Comparison of ENCODE assay signal across 8 cellular contexts in genomic region chr1:26697441-26697977, GRCh38. TPM values are rescaled to one million over a fixed set of nuclear protein-coding genes. Genes with fewer than 3 reads are reported as not detected.
DNase-seq lines count a peak whose midpoint lies in the region; ATAC-seq and TF ChIP-seq lines count a peak whose summit lies in the region.

No MANE protein-coding gene starts in this region.

- ATAC-seq in CD4-positive, CD25-positive, alpha-beta regulatory T cell (ENCODE audit: low read depth in 2 of 2) = no peak
- ATAC-seq in naive thymus-derived CD4-positive, alpha-beta T cell = no peak
- no peak for ATAC-seq in HG03520 (IDR thresholded peaks at IDR 0.05; ENCODE audit: unreplicated experiment)
- ATAC-seq in natural killer cell treated with Interleukin-12 subunit alpha and Interleukin-12 subunit beta and Interleukin-15 and Interleukin-18, amount 100 ng/mL, for 72 hours = no peak

- H3K9me3 Mint-ChIP-seq in CD4-positive, CD25-positive, alpha-beta regulatory T cell = no peaks in the 10 kb centered on the region
- no peaks in the 10 kb centered on the region for H3K9me3 Mint-ChIP-seq in naive thymus-derived CD4-positive, alpha-beta T cell
- no peaks in the 10 kb centered on the region for H3K9me3 Mint-ChIP-seq in natural killer cell treated with Interleukin-12 subunit alpha and Interleukin-12 subunit beta and Interleukin-15 and Interleukin-18, amount 100 ng/mL, for 72 hours

- no peaks in the 10 kb centered on the region for H3K27me3 ChIP-seq in CD4-positive, CD25-positive, alpha-beta regulatory T cell (ENCODE audit: control insufficient read depth, insufficient read depth, low read length)
- no peaks in the 10 kb centered on the region for H3K27me3 ChIP-seq in HUES64 (ENCODE audit: insufficient read depth, low read length)
- no peaks in the 10 kb centered on the region for H3K27me3 ChIP-seq in naive thymus-derived CD4-positive, alpha-beta T cell (ENCODE audit: control insufficient read depth in 2 of 2, insufficient read depth in 2 of 2, low read length in 2 of 2)

- peaks cover 9% of the 10 kb centered on the region for H3K36me3 Mint-ChIP-seq in CD4-positive, CD25-positive, alpha-beta regulatory T cell
- H3K36me3 Mint-ChIP-seq in naive thymus-derived CD4-positive, alpha-beta T cell = peaks cover 0 to 6% (median 0%) of the 10 kb centered on the region in 5 donors
- no peaks in the 10 kb centered on the region for H3K36me3 Mint-ChIP-seq in natural killer cell treated with Interleukin-12 subunit alpha and Interleukin-12 subunit beta and Interleukin-15 and Interleukin-18, amount 100 ng/mL, for 72 hours

- H3K9me3 ChIP-seq in CD4-positive, CD25-positive, alpha-beta regulatory T cell (ENCODE audit: control insufficient read depth in 2 of 2, low read length in 2 of 2) = no peaks in the 10 kb centered on the region
- H3K9me3 ChIP-seq in HUES64 (ENCODE audit: insufficient read depth, low read depth, low read length) = no peaks in the 10 kb centered on the region
- H3K9me3 ChIP-seq in naive thymus-derived CD4-positive, alpha-beta T cell (ENCODE audit: control insufficient read depth in 2 of 3, low read length in 3 of 3) = no peaks in the 10 kb centered on the region

- CTCF ChIA-PET in naive thymus-derived CD4-positive, alpha-beta T cell (lab: Charles Lee) = interaction anchor here (0.5 to 3.2 kb wide), 6 partner anchors 31 to 127 kb away, joined by 3 to 25 read pairs (median 4); partner anchors contain the start of gene PIGV

- H3K4me1 ChIP-seq in CD4-positive, CD25-positive, alpha-beta regulatory T cell (ENCODE audit: control insufficient read depth, insufficient read depth, low read length, poor library complexity, severe bottlenecking) = peaks cover 68% of the 10 kb centered on the region
- H3K4me1 ChIP-seq in HUES64 (ENCODE audit: insufficient read depth, low read length) = peaks cover 60% of the 10 kb centered on the region
- H3K4me1 ChIP-seq in naive thymus-derived CD4-positive, alpha-beta T cell (ENCODE audit: control insufficient read depth in 2 of 2, insufficient read depth in 2 of 2, low read length in 2 of 2) = peaks cover 55 to 58% of the 10 kb centered on the region in 2 donors

- under 1% methylated on average over 23 of the region's 28 CpGs for WGBS in HUES64

- H3K27me3 Mint-ChIP-seq in CD4-positive, CD25-positive, alpha-beta regulatory T cell = peaks cover 7% of the 10 kb centered on the region
- no peaks in the 10 kb centered on the region for H3K27me3 Mint-ChIP-seq in naive thymus-derived CD4-positive, alpha-beta T cell
- no peaks in the 10 kb centered on the region for H3K27me3 Mint-ChIP-seq in natural killer cell treated with Interleukin-12 subunit alpha and Interleukin-12 subunit beta and Interleukin-15 and Interleukin-18, amount 100 ng/mL, for 72 hours

- DNase-seq in CD4-positive, CD25-positive, alpha-beta regulatory T cell = peak in 2 of 3 donors; percentile 7 to 32
- DNase-seq in choroid plexus epithelial cell (ENCODE audit: low read depth) (no peak), AG08395 (ENCODE audit: low spot score) (no peak), GF-D8 (lab: John Stamatoyannopoulos, UW) (no peak)
- DNase-seq in naive thymus-derived CD4-positive, alpha-beta T cell = peak in 4 of 9 donors; percentile 15 to 31 (median 24)
- DNase-seq in natural killer cell treated with Interleukin-12 subunit alpha and Interleukin-12 subunit beta and Interleukin-15 and Interleukin-18, amount 100 ng/mL, for 72 hours (ENCODE audit: low spot score) = no peak

- H3K4me3 ChIP-seq in CD4-positive, CD25-positive, alpha-beta regulatory T cell (ENCODE audit: low read depth, low read length) = peak overlapping the region; percentile 95
- H3K4me3 ChIP-seq in HUES64 (ENCODE audit: low read length) (peak overlapping the region; percentile 69), choroid plexus epithelial cell (ENCODE audit: low read depth, low read length) (peak overlapping the region; percentile 78)
- peak overlapping the region; percentile 76 for H3K4me3 ChIP-seq in naive thymus-derived CD4-positive, alpha-beta T cell (ENCODE audit: low read length)

- TF ChIP-seq CTCF in choroid plexus epithelial cell (conservative IDR thresholded peaks at IDR 0.05; ENCODE audit: low read depth, low read length) = no peak

- intact Hi-C loops in naive thymus-derived CD4-positive, alpha-beta T cell (cut with micrococcal nuclease) = loop anchor here (5.0 to 10.0 kb wide), 7 partner anchors 165 to 1857 kb away; partner anchors contain the start of genes TRNAU1AP (in 2 of the 2), SFN (in 1 of the 2), SH3BGRL3 (in 1 of the 2) and UBXN11 (in 1 of the 2)

- H3K27ac ChIP-seq in CD4-positive, CD25-positive, alpha-beta regulatory T cell (ENCODE audit: insufficient read depth, low read length, poor library complexity, severe bottlenecking) = peak overlapping the region; percentile 89
- peak overlapping the region; percentile 71 for H3K27ac ChIP-seq in HUES64 (ENCODE audit: low read depth, low read length)
- H3K27ac ChIP-seq in naive thymus-derived CD4-positive, alpha-beta T cell (ENCODE audit: low read depth, low read length) = peak overlapping the region; percentile 83

- no peak overlapping the region for H3K27ac Mint-ChIP-seq in CD4-positive, CD25-positive, alpha-beta regulatory T cell
- no peak overlapping the region for H3K27ac Mint-ChIP-seq in naive thymus-derived CD4-positive, alpha-beta T cell
- no peak overlapping the region for H3K27ac Mint-ChIP-seq in natural killer cell treated with Interleukin-12 subunit alpha and Interleukin-12 subunit beta and Interleukin-15 and Interleukin-18, amount 100 ng/mL, for 72 hours

- peaks cover 10 to 28% (median 19%) of the 10 kb centered on the region in 4 donors for H3K4me1 Mint-ChIP-seq in CD4-positive, CD25-positive, alpha-beta regulatory T cell
- peaks cover 14 to 25% (median 22%) of the 10 kb centered on the region in 7 donors for H3K4me1 Mint-ChIP-seq in naive thymus-derived CD4-positive, alpha-beta T cell
- peaks cover 24 to 27% of the 10 kb centered on the region in 2 donors for H3K4me1 Mint-ChIP-seq in natural killer cell treated with Interleukin-12 subunit alpha and Interleukin-12 subunit beta and Interleukin-15 and Interleukin-18, amount 100 ng/mL, for 72 hours (ENCODE audit: low read depth in 2 of 2)

- POLR2A ChIA-PET in naive thymus-derived CD4-positive, alpha-beta T cell (lab: Charles Lee) = interaction anchor here (0.8 to 17.4 kb wide), 23 partner anchors 10 to 1884 kb away, joined by 3 to 383 read pairs (median 8); partner anchors contain the start of genes AHDC1, HMGN2 and PIGV

- H3K36me3 ChIP-seq in CD4-positive, CD25-positive, alpha-beta regulatory T cell (ENCODE audit: control insufficient read depth, insufficient read depth, low read length) = no peaks in the 10 kb centered on the region
- peaks cover 3% of the 10 kb centered on the region; the same call in 1 of the 2 replicates for H3K36me3 ChIP-seq in HUES64 (ENCODE audit: insufficient read depth, low read length)
- H3K36me3 ChIP-seq in naive thymus-derived CD4-positive, alpha-beta T cell (ENCODE audit: control insufficient read depth in 2 of 3, insufficient read depth in 3 of 3, low read length in 3 of 3) = no peaks in the 10 kb centered on the region

- no peak overlapping the region for H3K4me3 Mint-ChIP-seq in CD4-positive, CD25-positive, alpha-beta regulatory T cell
- H3K4me3 Mint-ChIP-seq in naive thymus-derived CD4-positive, alpha-beta T cell = no peak overlapping the region
- no peak overlapping the region for H3K4me3 Mint-ChIP-seq in natural killer cell treated with Interleukin-12 subunit alpha and Interleukin-12 subunit beta and Interleukin-15 and Interleukin-18, amount 100 ng/mL, for 72 hours

- H3K9ac ChIP-seq in HUES64 (ENCODE audit: low read depth, low read length) = peak overlapping the region; percentile 96

RNA-seq across cellular contexts. Expression of gene ARID1A, which starts 1.7 kb away (rescaled TPM):
- 139 TPM for total RNA-seq in CD4-positive, CD25-positive, alpha-beta regulatory T cell
- polyA plus RNA-seq in CD4-positive, CD25-positive, alpha-beta regulatory T cell = 10 to 100 TPM in 3 of 4 donors, 1 to 10 TPM in 1; 9.5 to 13.4 (median 13.0) TPM
- polyA plus RNA-seq in HUES64 (2013, experiment 1 of 2) = 57.4 TPM
- 60.9 TPM for polyA plus RNA-seq in HUES64 (2013, experiment 2 of 2)
- total RNA-seq in naive thymus-derived CD4-positive, alpha-beta T cell = 100 to 1,000 TPM; 118 to 148 (median 131) TPM
- polyA plus RNA-seq in naive thymus-derived CD4-positive, alpha-beta T cell = 10 to 100 TPM; 22.3 to 26.6 TPM
- total RNA-seq in natural killer cell treated with Interleukin-12 subunit alpha and Interleukin-12 subunit beta and Interleukin-15 and Interleukin-18, amount 100 ng/mL, for 72 hours = 100 to 1,000 TPM; 132 to 196 TPM

Comparison
In these comparisons a context has a peak if more than half of its experiments do, and no peak if none do; other contexts are left out.
1. DNase-seq: peak in CD4-positive, CD25-positive, alpha-beta regulatory T cell (2 of 3); none in choroid plexus epithelial cell (single experiment), AG08395 (single experiment), natural killer cell treated with Interleukin-12 subunit alpha and Interleukin-12 subunit beta and Interleukin-15 and Interleukin-18, amount 100 ng/mL, for 72 hours (single experiment) and GF-D8 (single experiment).
2. Peak in every context shown above with its lines, with median percentiles within 50 percentile points of each other: H3K27ac ChIP-seq and H3K4me3 ChIP-seq.